Comparison of ENCODE assay signal across 21 cellular contexts in genomic region chr13:107252021-107252420, GRCh38.
DNase-seq lines count a peak whose midpoint lies in the region; ATAC-seq, FAIRE-seq and TF ChIP-seq lines count a peak whose summit lies in the region.
"Had no signal": no experiment of that assay in that cellular context is flagged by ENCODE, and none has a peak within 500 bp of the region (broad histone marks: within the 10 kb centered on the region; RNA-seq: fewer than 3 reads in every experiment).

No MANE protein-coding gene starts in this region.

- no peaks in the 10 kb centered on the region for H3K79me2 ChIP-seq in HepG2 (ENCODE audit: insufficient read depth, low read length)

- BruUV-seq in HepG2 (replicated peaks; lab: Mats Ljungman, UMichigan): no TSS peak

- no peaks in the 10 kb centered on the region for H3K79me1 ChIP-seq in neuronal stem cell (ENCODE audit: low read depth, low read length)

- TF ChIP-seq EP300 in HepG2 (IDR thresholded peaks at IDR 0.05; ENCODE audit: low read depth in 2 of 2, low read length in 2 of 2) (no peak), HepG2 (CRISPR knock-in tag; IDR thresholded peaks at IDR 0.05; ENCODE audit: borderline replicate concordance) (no peak)

- no peak overlapping the region for H2BK12ac ChIP-seq in neuronal stem cell (ENCODE audit: low read length)

- no peak overlapping the region for H3K23ac ChIP-seq in neuronal stem cell (ENCODE audit: low read depth, low read length, poor library complexity)

- no peak overlapping the region for H2AK5ac ChIP-seq in neuronal stem cell (ENCODE audit: low read depth, low read length)

- no peaks in the 10 kb centered on the region for H3K36me3 Mint-ChIP-seq in activated naive CD4-positive, alpha-beta T cell treated with anti-CD3 and anti-CD28 coated beads for 36 hours (ENCODE audit: low read depth)
- H3K36me3 Mint-ChIP-seq: CD4-positive, CD25-positive, alpha-beta regulatory T cell; CD8-positive, alpha-beta T cell had no signal

- no peak for DNase-seq in HepG2 (ENCODE audit: low spot score)
- DNase-seq in right lobe of liver: no peak
- peak; percentile 8 for DNase-seq in left kidney (ENCODE audit: low read depth, low spot score)
- no peak for DNase-seq in neuronal stem cell (ENCODE audit: low spot score)
- no peak for DNase-seq in activated naive CD4-positive, alpha-beta T cell treated with anti-CD3 and anti-CD28 coated beads for 36 hours
- no peak for DNase-seq in activated effector memory CD4-positive, alpha-beta T cell treated with anti-CD3 and anti-CD28 coated beads, Interleukin-2, amount 50 U/mL, for 16 hours
- DNase-seq: Caco-2; CD4-positive, CD25-positive, alpha-beta regulatory T cell; CD8-positive, alpha-beta T cell; DMS153; DND-41; GM23248; HCEC 1CT had no signal

- H3K4me1 ChIP-seq in HepG2 (ENCODE audit: insufficient read depth, low read length): no peaks in the 10 kb centered on the region
- no peaks in the 10 kb centered on the region for H3K4me1 ChIP-seq in right lobe of liver
- H3K4me1 ChIP-seq in neuronal stem cell (ENCODE audit: control insufficient read depth in 2 of 2, insufficient read depth in 1 of 2, low read depth in 1 of 2, low read length in 2 of 2): peaks cover 3 to 5% of the 10 kb centered on the region in 2 donors
- H3K4me1 ChIP-seq: BLaER1, Caco-2 had no signal

- H3K4me2 ChIP-seq in HepG2 (ENCODE audit: low read depth, low read length) (no peak overlapping the region), neuronal stem cell (ENCODE audit: insufficient read depth, low read length, poor library complexity, severe bottlenecking) (no peak overlapping the region)
- H3K4me2 ChIP-seq: BLaER1 had no signal

- H3K9me3 Mint-ChIP-seq in activated naive CD4-positive, alpha-beta T cell treated with anti-CD3 and anti-CD28 coated beads for 36 hours: no peaks in the 10 kb centered on the region
- H3K9me3 Mint-ChIP-seq: CD8-positive, alpha-beta T cell had no signal

- CTCF ChIA-PET in HepG2 (lab: Yijun Ruan, JAX; ENCODE audit: low intra/inter-chr PET ratio, low total read pairs): no interaction called here
- CTCF ChIA-PET in activated naive CD4-positive, alpha-beta T cell treated with anti-CD3 and anti-CD28 coated beads for 36 hours (lab: Charles Lee): no interaction called here

- intact Hi-C loops in HepG2 (cut with micrococcal nuclease; ENCODE audit: unreplicated experiment) (no loop called here), right lobe of liver (cut with DNase I) (no loop called here)
- intact Hi-C loops in activated naive CD4-positive, alpha-beta T cell treated with anti-CD3 and anti-CD28 coated beads for 36 hours (cut with micrococcal nuclease): no loop called here

- H3K9ac ChIP-seq in HepG2 (ENCODE audit: insufficient read depth, low read depth, low read length) (no peak overlapping the region), neuronal stem cell (ENCODE audit: low read depth, low read length, poor library complexity) (peak overlapping the region; percentile 50)
- H3K9ac ChIP-seq: BLaER1, GM23248 had no signal

- H3K36me3 ChIP-seq in HepG2 (replicated peaks in 1 of 2; ENCODE audit: control insufficient read depth in 1 of 2, insufficient read depth in 2 of 2, low read length in 2 of 2) (no peaks in the 10 kb centered on the region), right lobe of liver (no peaks in the 10 kb centered on the region), neuronal stem cell (replicated peaks in 1 of 2; ENCODE audit: control insufficient read depth in 2 of 2, insufficient read depth in 2 of 2, low read length in 2 of 2) (no peaks in the 10 kb centered on the region)
- H3K36me3 ChIP-seq: BLaER1 had no signal

- H2BK15ac ChIP-seq in neuronal stem cell (ENCODE audit: low read length): no peak overlapping the region

- POLR2A ChIA-PET in HepG2 (lab: Yijun Ruan, JAX): no interaction called here

- no peak overlapping the region for H3K4me3 Mint-ChIP-seq in activated naive CD4-positive, alpha-beta T cell treated with anti-CD3 and anti-CD28 coated beads for 36 hours
- H3K4me3 Mint-ChIP-seq: B cell; CD4-positive, CD25-positive, alpha-beta regulatory T cell; CD8-positive, alpha-beta T cell had no signal

- in situ Hi-C loops in HepG2 (cut with HindIII; ENCODE audit: extremely low pct_ligation_motif_present, low pct_unique_long_range_greater_than_20kb): no loop called here

- TF ChIP-seq CTCF in HepG2 (CRISPR knock-in tag; IDR thresholded peaks at IDR 0.05): no peak
- TF ChIP-seq CTCF in right lobe of liver (IDR thresholded peaks at IDR 0.05): no peak

- no peak for ATAC-seq in HepG2
- ATAC-seq in right lobe of liver: no peak
- ATAC-seq: CD8-positive, alpha-beta T cell had no signal

- TF ChIP-seq POLR2A in HepG2 (IDR thresholded peaks at IDR 0.05; ENCODE audit: insufficient read depth in 1 of 2, low read depth in 2 of 2, low read length in 2 of 2) (no peak), right lobe of liver (IDR thresholded peaks at IDR 0.05) (no peak)

- TF ChIP-seq RAD21 in HepG2 (CRISPR knock-in tag; IDR thresholded peaks at IDR 0.05): no peak

- H4K20me1 ChIP-seq in HepG2 (ENCODE audit: insufficient read depth, low read length): no peaks in the 10 kb centered on the region
- H4K20me1 ChIP-seq: BLaER1 had no signal

- H3K4me3 ChIP-seq in HepG2 (replicated peaks in 1 of 3; ENCODE audit: insufficient read depth in 1 of 3, low read depth in 2 of 3, low read length in 3 of 3): no peak overlapping the region
- no peak overlapping the region for H3K4me3 ChIP-seq in right lobe of liver
- H3K4me3 ChIP-seq in neuronal stem cell (ENCODE audit: low read length in 2 of 2): no peak overlapping the region
- H3K4me3 ChIP-seq: BLaER1, GM23248 had no signal

- FAIRE-seq in HepG2 (lab: Jason Lieb, UNC): no peak
- FAIRE-seq: A204.1, G401.6, GM12892, H1 had no signal

- 0% methylated on average over 6 of the region's 6 CpGs for WGBS in HepG2 (ENCODE audit: low lambda C conversion rate)
- WGBS in right lobe of liver (ENCODE audit: insufficient coverage, low coverage, low lambda C conversion rate, missing lambda C conversion rate): 53% methylated on average over 5 of the region's 6 CpGs
- WGBS in neuronal stem cell (ENCODE audit: extremely low coverage in 2 of 2, insufficient read length in 2 of 2, insufficient replicate concordance in 1 of 2), 2 donors: no CpG with 5 or more reads among the region's 6 CpGs

- H4K91ac ChIP-seq in neuronal stem cell (ENCODE audit: low read depth, low read length, poor library complexity): no peak overlapping the region

- no peak overlapping the region for H3K14ac ChIP-seq in neuronal stem cell (ENCODE audit: low read length)

- H2BK5ac ChIP-seq in neuronal stem cell (ENCODE audit: low read length): no peak overlapping the region

- H2BK120ac ChIP-seq in neuronal stem cell (ENCODE audit: low read depth, low read length): no peak overlapping the region

- H2AFZ ChIP-seq in HepG2 (ENCODE audit: low read length): no peak overlapping the region
- H2AFZ ChIP-seq in neuronal stem cell (ENCODE audit: low read length): no peak overlapping the region
- H2AFZ ChIP-seq: GM23248 had no signal

- H3K4ac ChIP-seq in neuronal stem cell (ENCODE audit: low read length): no peak overlapping the region

- H3K27me3 ChIP-seq in HepG2 (ENCODE audit: control insufficient read depth in 1 of 2, insufficient read depth in 2 of 2, low read length in 2 of 2) (no peaks in the 10 kb centered on the region), right lobe of liver (no peaks in the 10 kb centered on the region), neuronal stem cell (ENCODE audit: control insufficient read depth in 3 of 3, insufficient read depth in 3 of 3, low read depth in 1 of 3, low read length in 3 of 3) (peaks cover 0 to 2% (median 0%) of the 10 kb centered on the region in 3 experiments)
- H3K27me3 ChIP-seq: BLaER1 had no signal

- peaks cover 5% of the 10 kb centered on the region for H3K27me3 Mint-ChIP-seq in activated naive CD4-positive, alpha-beta T cell treated with anti-CD3 and anti-CD28 coated beads for 36 hours (ENCODE audit: low read depth)
- H3K27me3 Mint-ChIP-seq: B cell; CD4-positive, CD25-positive, alpha-beta regulatory T cell had no signal

- H3K27ac Mint-ChIP-seq in activated naive CD4-positive, alpha-beta T cell treated with anti-CD3 and anti-CD28 coated beads for 36 hours: no peak overlapping the region
- H3K27ac Mint-ChIP-seq: B cell; CD4-positive, CD25-positive, alpha-beta regulatory T cell; CD8-positive, alpha-beta T cell had no signal

- no peaks in the 10 kb centered on the region for H3K9me3 ChIP-seq in HepG2 (ENCODE audit: low read length)
- no peaks in the 10 kb centered on the region for H3K9me3 ChIP-seq in right lobe of liver
- no peaks in the 10 kb centered on the region for H3K9me3 ChIP-seq in neuronal stem cell (replicated peaks in 1 of 2; ENCODE audit: control insufficient read depth in 2 of 2, insufficient read depth in 1 of 2, low read depth in 1 of 2, low read length in 2 of 2)
- H3K9me3 ChIP-seq: BLaER1, Caco-2 had no signal

- H3K27ac ChIP-seq in HepG2 (ENCODE audit: extremely low read length, insufficient read depth, low read length): no peak overlapping the region
- H3K27ac ChIP-seq in right lobe of liver: no peak overlapping the region
- no peak overlapping the region for H3K27ac ChIP-seq in neuronal stem cell (replicated peaks; ENCODE audit: low read length)
- H3K27ac ChIP-seq: 22Rv1, BLaER1, C4-2B, GM23248 had no signal

- no peak overlapping the region for H4K8ac ChIP-seq in neuronal stem cell (ENCODE audit: low read depth, low read length)

- no peak overlapping the region for H3K18ac ChIP-seq in neuronal stem cell (ENCODE audit: low read length)

- no peaks in the 10 kb centered on the region for H3K4me1 Mint-ChIP-seq in activated naive CD4-positive, alpha-beta T cell treated with anti-CD3 and anti-CD28 coated beads for 36 hours (ENCODE audit: low read depth)
- H3K4me1 Mint-ChIP-seq: B cell; CD4-positive, CD25-positive, alpha-beta regulatory T cell had no signal

TF ChIP-seq in HepG2, 621 proteins besides CTCF, POLR2A, EP300 and RAD21:
- TF ChIP-seq FLYWCH1 (CRISPR knock-in tag; IDR thresholded peaks at IDR 0.05): no peak
- no peak for TF ChIP-seq ZFP36 (IDR thresholded peaks at IDR 0.05; ENCODE audit: borderline replicate concordance, low read depth, low read length, partially characterized antibody)
- peak; percentile 29; the same call in 1 of the 2 replicates for TF ChIP-seq RAD51 (IDR thresholded peaks at IDR 0.05; ENCODE audit: borderline replicate concordance)
- no peak for TF ChIP-seq RFX3 (CRISPR knock-in tag; IDR thresholded peaks at IDR 0.05)
TF ChIP-seq in HepG2: peak in this region for 1.
